In genomic region chr5:57186194-57186593, GRCh38 we compare ENCODE assay signal across 1 cellular context.
TF ChIP-seq lines count a peak whose summit lies in the region.

No MANE protein-coding gene starts in this region.

TF ChIP-seq in IMR-90, 13 proteins besides CTCF, POLR2A, EP300 and RAD21:
- TF ChIP-seq CEBPB (IDR thresholded peaks at IDR 0.05; ENCODE audit: low read depth, low read length) (0 out of 2 replicates have a peak, but pooled peaks have one; percentile 11), SMC3 (IDR thresholded peaks at IDR 0.05; ENCODE audit: low read depth, low read length) (no peak)
